ENCODE assay signal across 20 cellular contexts in the genomic region with DNA sequence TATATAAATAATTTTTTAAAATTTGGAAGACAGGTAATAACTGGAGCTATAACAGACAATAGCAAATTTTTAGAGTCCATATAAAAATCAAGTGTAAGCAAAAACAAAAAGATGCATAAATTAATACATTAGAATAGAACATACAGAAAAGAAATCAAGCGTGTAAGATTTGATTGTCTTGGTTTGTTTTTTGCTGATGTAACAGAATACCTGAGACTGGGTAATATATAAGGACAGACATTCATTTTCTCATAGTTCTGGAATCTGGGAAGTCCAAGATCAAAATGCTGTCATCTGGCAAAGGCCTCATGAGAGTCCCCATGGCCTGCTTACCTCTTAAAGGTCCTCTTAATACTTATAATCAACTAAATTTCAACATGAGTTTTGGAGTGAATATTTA.
"Had no signal": no experiment of that assay in that cellular context is flagged by ENCODE, and none has a peak within 500 bp of the region (broad histone marks: within the 10 kb centered on the region; RNA-seq: fewer than 3 reads in every experiment).

No MANE protein-coding gene starts in this region.

- DNase-seq: dermis blood vessel endothelial cell; dorsolateral prefrontal cortex; effector CD4-positive, alpha-beta T cell; effector memory CD4-positive, alpha-beta T cell; foreskin keratinocyte; gastrocnemius medialis; glutamatergic neuron; head of caudate nucleus; heart right ventricle; hippocampal formation; left cardiac atrium; left lung; left ventricle myocardium superior; lower lobe of right lung; mesenchymal stem cell; mucosa of descending colon had no signal

- ATAC-seq: foreskin keratinocyte, gastrocnemius medialis, heart right ventricle, left cardiac atrium, left lung, left ventricle myocardium superior, lower lobe of right lung, mucosa of descending colon had no signal

- H3K9me3 ChIP-seq: gastrocnemius medialis, lower lobe of right lung, mucosa of descending colon had no signal

- FAIRE-seq: islet of Langerhans, keratinocyte had no signal

- H3K4me3 ChIP-seq: coronary artery, dorsolateral prefrontal cortex, esophagus muscularis mucosa, gastrocnemius medialis, heart right ventricle, left lung, lower lobe of right lung, mucosa of descending colon had no signal

- H3K27me3 ChIP-seq: dorsolateral prefrontal cortex, esophagus muscularis mucosa, foreskin keratinocyte, gastrocnemius medialis, heart right ventricle, left lung had no signal

- H3K36me3 ChIP-seq: esophagus muscularis mucosa, gastrocnemius medialis, heart right ventricle, left lung, lower lobe of right lung had no signal

- H3K4me1 ChIP-seq: esophagus muscularis mucosa, foreskin keratinocyte, gastrocnemius medialis, heart right ventricle, left lung, lower lobe of right lung had no signal

- H3K27ac ChIP-seq: coronary artery, dorsolateral prefrontal cortex, esophagus muscularis mucosa, foreskin keratinocyte, gastrocnemius medialis, heart right ventricle, left lung, lower lobe of right lung had no signal
